Comparison of ENCODE assay signal across 20 cellular contexts in the genomic region with DNA sequence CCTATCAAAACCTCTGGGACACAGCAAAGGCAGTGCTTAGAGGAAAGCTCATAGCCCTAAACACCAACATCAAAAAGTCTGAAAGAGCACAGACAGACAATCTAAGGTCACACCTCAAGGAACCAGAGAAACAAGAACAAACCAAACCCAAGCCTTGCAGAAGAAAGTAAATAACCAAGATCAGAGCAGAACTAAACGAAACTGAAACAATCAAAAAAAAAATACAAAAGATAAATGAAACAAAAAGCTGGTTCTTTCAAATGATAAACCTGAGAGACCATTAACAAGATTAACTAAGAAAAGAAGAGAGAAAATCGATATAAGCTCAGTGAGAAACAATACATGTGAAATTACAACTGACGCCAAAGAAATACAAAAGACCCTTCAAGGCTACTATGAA. TPM values are rescaled to one million over a fixed set of nuclear protein-coding genes. Genes with fewer than 3 reads are reported as not detected.
DNase-seq lines count a peak whose midpoint lies in the region; ATAC-seq and TF ChIP-seq lines count a peak whose summit lies in the region.
"Had no signal": no experiment of that assay in that cellular context is flagged by ENCODE, and none has a peak within 500 bp of the region (broad histone marks: within the 10 kb centered on the region; RNA-seq: fewer than 3 reads in every experiment).

No MANE protein-coding gene starts in this region.

- no peaks in the 10 kb centered on the region for H3K9me3 Mint-ChIP-seq in CD4-positive, alpha-beta T cell
- H3K9me3 Mint-ChIP-seq in activated CD4-positive, alpha-beta memory T cell treated with anti-CD3 and anti-CD28 coated beads, Interleukin-2, amount 10 ng/mL, durations not matched to agents 7 days and 5 days: peaks cover 8% of the 10 kb centered on the region
- no peaks in the 10 kb centered on the region for H3K9me3 Mint-ChIP-seq in effector memory CD8-positive, alpha-beta T cell

- POLR2A ChIA-PET in CD4-positive, alpha-beta T cell (lab: Charles Lee): interaction anchor here (0.6 to 1.0 kb wide), 2 partner anchors 85 to 128 kb away, joined by 3 read pairs; no protein-coding TSS in a partner anchor
- POLR2A ChIA-PET in activated CD4-positive, alpha-beta memory T cell treated with anti-CD3 and anti-CD28 coated beads, Interleukin-2, amount 10 ng/mL, durations not matched to agents 7 days and 5 days (lab: Charles Lee): interaction anchor here (0.9 kb wide), 1 partner anchor 85 kb away, joined by 4 read pairs; no protein-coding TSS in a partner anchor

- TF ChIP-seq CTCF in CD4-positive, alpha-beta T cell (IDR thresholded peaks at IDR 0.05): no peak
- TF ChIP-seq CTCF in DND-41 (IDR thresholded peaks at IDR 0.05; ENCODE audit: borderline replicate concordance, extremely low read depth, low read length, poor library complexity, severe bottlenecking): no peak

- no peaks in the 10 kb centered on the region for H3K27me3 ChIP-seq in CD4-positive, alpha-beta T cell (ENCODE audit: control insufficient read depth, insufficient read depth, low read length)
- no peaks in the 10 kb centered on the region for H3K27me3 ChIP-seq in DND-41 (ENCODE audit: insufficient read depth, low read length, poor library complexity)
- H3K27me3 ChIP-seq: tibial artery had no signal

- H3K4me1 Mint-ChIP-seq in CD4-positive, alpha-beta T cell (ENCODE audit: low read depth): peaks cover 53% of the 10 kb centered on the region
- peaks cover 29% of the 10 kb centered on the region for H3K4me1 Mint-ChIP-seq in activated CD4-positive, alpha-beta memory T cell treated with anti-CD3 and anti-CD28 coated beads, Interleukin-2, amount 10 ng/mL, durations not matched to agents 7 days and 5 days
- peaks cover 11 to 23% of the 10 kb centered on the region in 2 donors for H3K4me1 Mint-ChIP-seq in effector memory CD8-positive, alpha-beta T cell (ENCODE audit: low read depth in 2 of 2)

- H3K4me3 ChIP-seq in DND-41 (ENCODE audit: low read depth in 1 of 2, low read length in 2 of 2): no peak overlapping the region
- H3K4me3 ChIP-seq: HAP-1, mucosa of descending colon, psoas muscle, tibial artery had no signal

- H3K79me2 ChIP-seq in DND-41 (ENCODE audit: insufficient read depth, low read length): peaks cover 7% of the 10 kb centered on the region; the same call in 1 of the 2 replicates

- DNase-seq in CD4-positive, alpha-beta T cell: no peak
- DNase-seq in DND-41: no peak
- no peak for DNase-seq in activated CD4-positive, alpha-beta memory T cell treated with anti-CD3 and anti-CD28 coated beads, Interleukin-2, amount 10 ng/mL, durations not matched to agents 7 days and 5 days
- no peak for DNase-seq in effector memory CD8-positive, alpha-beta T cell
- DNase-seq in NCI-H128 (lab: John Stamatoyannopoulos, UW; ENCODE audit: unreplicated experiment): no peak
- DNase-seq in AG08396 (ENCODE audit: low spot score): no peak
- DNase-seq in NCI-H82 (lab: John Stamatoyannopoulos, UW): no peak
- DNase-seq: activated CD4-positive, alpha-beta T cell treated with anti-CD3 and anti-CD28 coated beads for 4 hours; anterior cingulate cortex; COR-L47; DMS79 treated with DMSO at 0.1 percent for 48 hours; hippocampal formation; mucosa of descending colon; NCI-H1092 treated with DMSO at 0.1 percent for 48 hours; NCI-H510A; psoas muscle; stimulated activated CD4-positive, alpha-beta T cell treated with anti-CD3 and anti-CD28 coated beads, Interleukin-1b, Interleukin-23, amount 100 ng/mL, for 48 hours; tibial artery had no signal

- intact Hi-C loops in CD4-positive, alpha-beta T cell (cut with DNase I, micrococcal nuclease): no loop called here

- no peak overlapping the region for H3K4me2 ChIP-seq in DND-41 (ENCODE audit: insufficient read depth, low read length)

- no peak overlapping the region for H3K9ac ChIP-seq in DND-41 (ENCODE audit: low read depth, low read length)

- CTCF ChIA-PET in CD4-positive, alpha-beta T cell (lab: Charles Lee): interaction anchor here (0.6 kb wide), 1 partner anchor 108 kb away, joined by 3 read pairs; no protein-coding TSS in a partner anchor
- CTCF ChIA-PET in activated CD4-positive, alpha-beta memory T cell treated with anti-CD3 and anti-CD28 coated beads, Interleukin-2, amount 10 ng/mL, durations not matched to agents 7 days and 5 days (lab: Charles Lee): no interaction called here

- peaks cover 31% of the 10 kb centered on the region for H3K4me1 ChIP-seq in DND-41 (ENCODE audit: insufficient read depth, low read length)
- H3K4me1 ChIP-seq: psoas muscle, tibial artery had no signal

- no peaks in the 10 kb centered on the region for H3K9me3 ChIP-seq in CD4-positive, alpha-beta T cell (ENCODE audit: control insufficient read depth, low read length)
- H3K9me3 ChIP-seq in DND-41 (ENCODE audit: insufficient read depth, low read length, severe bottlenecking): peaks cover 3% of the 10 kb centered on the region
- H3K9me3 ChIP-seq: HAP-1, mucosa of descending colon had no signal

- no peaks in the 10 kb centered on the region for H3K36me3 Mint-ChIP-seq in CD4-positive, alpha-beta T cell (ENCODE audit: low read depth)
- H3K36me3 Mint-ChIP-seq in activated CD4-positive, alpha-beta memory T cell treated with anti-CD3 and anti-CD28 coated beads, Interleukin-2, amount 10 ng/mL, durations not matched to agents 7 days and 5 days (ENCODE audit: low read depth): peaks cover 18% of the 10 kb centered on the region
- peaks cover 4% of the 10 kb centered on the region for H3K36me3 Mint-ChIP-seq in effector memory CD8-positive, alpha-beta T cell (ENCODE audit: insufficient read depth)

- no peak overlapping the region for H2AFZ ChIP-seq in DND-41 (ENCODE audit: low read depth, low read length)

- no peak overlapping the region for H3K27ac ChIP-seq in CD4-positive, alpha-beta T cell (ENCODE audit: low read depth, low read length)
- H3K27ac ChIP-seq in DND-41 (ENCODE audit: low read length): peak overlapping the region; percentile 2; the same call in 1 of the 2 replicates
- H3K27ac ChIP-seq: psoas muscle, tibial artery had no signal

- no peaks in the 10 kb centered on the region for H4K20me1 ChIP-seq in DND-41 (ENCODE audit: insufficient read depth, low read length)

- H3K36me3 ChIP-seq in DND-41 (ENCODE audit: insufficient read depth, low read length): no peaks in the 10 kb centered on the region
- H3K36me3 ChIP-seq: HAP-1, tibial artery had no signal

- peak overlapping the region; percentile 1 for H3K4me3 Mint-ChIP-seq in CD4-positive, alpha-beta T cell
- peak overlapping the region; percentile 61 for H3K4me3 Mint-ChIP-seq in activated CD4-positive, alpha-beta memory T cell treated with anti-CD3 and anti-CD28 coated beads, Interleukin-2, amount 10 ng/mL, durations not matched to agents 7 days and 5 days
- H3K4me3 Mint-ChIP-seq in effector memory CD8-positive, alpha-beta T cell: peak overlapping the region in 1 of 2 donors; percentile 6

- H3K27ac Mint-ChIP-seq in CD4-positive, alpha-beta T cell: peak overlapping the region; percentile 9
- H3K27ac Mint-ChIP-seq in activated CD4-positive, alpha-beta memory T cell treated with anti-CD3 and anti-CD28 coated beads, Interleukin-2, amount 10 ng/mL, durations not matched to agents 7 days and 5 days: peak overlapping the region; percentile 80
- H3K27ac Mint-ChIP-seq in effector memory CD8-positive, alpha-beta T cell: peak overlapping the region; percentile 13 to 77

- H3K27me3 Mint-ChIP-seq in CD4-positive, alpha-beta T cell: no peaks in the 10 kb centered on the region
- H3K27me3 Mint-ChIP-seq in activated CD4-positive, alpha-beta memory T cell treated with anti-CD3 and anti-CD28 coated beads, Interleukin-2, amount 10 ng/mL, durations not matched to agents 7 days and 5 days: no peaks in the 10 kb centered on the region
- no peaks in the 10 kb centered on the region for H3K27me3 Mint-ChIP-seq in effector memory CD8-positive, alpha-beta T cell

- ATAC-seq in CD4-positive, alpha-beta T cell (ENCODE audit: poor library complexity): no peak
- no peak for ATAC-seq in DND-41 (ENCODE audit: insufficient read depth, low read depth)
- ATAC-seq in effector memory CD8-positive, alpha-beta T cell (replicated peaks): no peak
- ATAC-seq: esophagus mucosa, mucosa of descending colon, psoas muscle had no signal

RNA-seq across cellular contexts. Expression of a gene that starts 34.8 kb away (rescaled TPM):
- 10 to 100 TPM; 17.5 to 18.0 TPM for total RNA-seq in CD4-positive, alpha-beta T cell
- total RNA-seq in activated CD4-positive, alpha-beta memory T cell treated with anti-CD3 and anti-CD28 coated beads, Interleukin-2, amount 10 ng/mL, durations not matched to agents 7 days and 5 days: 10 to 100 TPM; 42.2 to 43.4 TPM

Comparison
In these comparisons a context has a peak if more than half of its experiments do, and no peak if none do; other contexts are left out.
1. H3K27ac Mint-ChIP-seq: peak in every context shown above with its lines; median percentile 80 in activated CD4-positive, alpha-beta memory T cell treated with anti-CD3 and anti-CD28 coated beads, Interleukin-2, amount 10 ng/mL, durations not matched to agents 7 days and 5 days; 45 in effector memory CD8-positive, alpha-beta T cell; 9 in CD4-positive, alpha-beta T cell.